Comparison of ENCODE assay signal across 17 cellular contexts in the genomic region with DNA sequence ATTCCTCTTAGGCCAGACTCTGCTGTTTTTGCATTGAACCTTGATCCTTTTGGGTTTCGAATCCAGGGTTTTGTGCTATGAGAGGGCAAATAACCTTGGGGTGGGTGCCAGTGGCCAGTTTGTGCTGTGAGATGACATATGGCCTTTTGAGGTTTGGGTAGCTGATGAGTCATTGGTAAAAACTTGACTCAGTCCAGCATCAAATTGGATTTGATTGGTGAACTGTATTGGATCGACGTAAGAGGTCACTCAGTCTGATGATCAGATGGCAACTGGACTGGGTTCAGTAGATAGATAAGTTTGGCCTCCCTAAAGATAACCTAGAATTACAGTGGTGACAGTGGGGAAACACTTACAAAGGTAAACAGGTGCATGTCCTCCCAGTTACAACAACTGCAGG. TPM values are rescaled to one million over a fixed set of nuclear protein-coding genes. Genes with fewer than 3 reads are reported as not detected.
"Had no signal": no experiment of that assay in that cellular context is flagged by ENCODE, and none has a peak within 500 bp of the region (broad histone marks: within the 10 kb centered on the region; RNA-seq: fewer than 3 reads in every experiment).

No MANE protein-coding gene starts in this region.

- H3K27ac Mint-ChIP-seq: activated CD4-positive, alpha-beta T cell treated with anti-CD3 and anti-CD28 coated beads, Interleukin-2, amount 10 ng/mL, durations not matched to agents 24 days and 14 days; dendritic cell treated with granulocyte-macrophage colony-stimulating factor and Interleukin-4, amounts not matched to agents 40 ng/mL and 50 ng/mL, for 4 days; immature natural killer cell; mesothelial cell of epicardium; neural progenitor cell; WTC11 had no signal

- H3K4me1 ChIP-seq: foreskin keratinocyte, neural progenitor cell, tibial nerve, vagina had no signal

- H3K36me3 Mint-ChIP-seq: immature natural killer cell, mesothelial cell of epicardium, neural progenitor cell had no signal

- H2AFZ ChIP-seq: neural progenitor cell had no signal

- ATAC-seq: foreskin keratinocyte, left cardiac atrium, lower lobe of right lung, WTC11 had no signal

- H3K27ac ChIP-seq: foreskin keratinocyte, lower lobe of right lung, neural progenitor cell, ovary, tibial nerve, vagina had no signal

- H3K9me3 Mint-ChIP-seq: activated CD4-positive, alpha-beta T cell treated with anti-CD3 and anti-CD28 coated beads, Interleukin-2, amount 10 ng/mL, durations not matched to agents 24 days and 14 days; dendritic cell treated with granulocyte-macrophage colony-stimulating factor and Interleukin-4, amounts not matched to agents 40 ng/mL and 50 ng/mL, for 4 days had no signal

- H3K4me1 Mint-ChIP-seq: activated CD4-positive, alpha-beta T cell treated with anti-CD3 and anti-CD28 coated beads, Interleukin-2, amount 10 ng/mL, durations not matched to agents 24 days and 14 days; immature natural killer cell; mesothelial cell of epicardium; neural progenitor cell; WTC11 had no signal

- H3K27me3 ChIP-seq: foreskin keratinocyte, neural progenitor cell, ovary, tibial nerve, vagina had no signal

- DNase-seq: activated CD4-positive, alpha-beta T cell treated with anti-CD3 and anti-CD28 coated beads, Interleukin-2, amount 10 ng/mL, durations not matched to agents 24 days and 14 days; activated naive CD4-positive, alpha-beta T cell treated with anti-CD3 and anti-CD28 coated beads, Interleukin-2, amount 50 U/mL, for 16 hours; central memory CD4-positive, alpha-beta T cell; erythroblast; foreskin keratinocyte; immature natural killer cell; left cardiac atrium; lower lobe of right lung; ovary; small intestine had no signal

- H3K9me3 ChIP-seq: lower lobe of right lung, ovary, tibial nerve, vagina had no signal

- H3K4me3 ChIP-seq: lower lobe of right lung, neural progenitor cell, ovary, tibial nerve, vagina had no signal

- H3K36me3 ChIP-seq: lower lobe of right lung, neural progenitor cell, ovary, tibial nerve, vagina had no signal

- H3K27me3 Mint-ChIP-seq: dendritic cell treated with granulocyte-macrophage colony-stimulating factor and Interleukin-4, amounts not matched to agents 40 ng/mL and 50 ng/mL, for 4 days had no signal

- H3K4me3 Mint-ChIP-seq: activated CD4-positive, alpha-beta T cell treated with anti-CD3 and anti-CD28 coated beads, Interleukin-2, amount 10 ng/mL, durations not matched to agents 24 days and 14 days; dendritic cell treated with granulocyte-macrophage colony-stimulating factor and Interleukin-4, amounts not matched to agents 40 ng/mL and 50 ng/mL, for 4 days; immature natural killer cell; mesothelial cell of epicardium; neural progenitor cell; WTC11 had no signal

RNA-seq across cellular contexts. Expression of a gene that starts 41.0 kb away (rescaled TPM):
- total RNA-seq: activated CD4-positive, alpha-beta T cell treated with anti-CD3 and anti-CD28 coated beads, Interleukin-2, amount 10 ng/mL, durations not matched to agents 24 days and 14 days; foreskin keratinocyte; left cardiac atrium; mesothelial cell of epicardium; ovary; subcutaneous adipose tissue; tibial nerve; vagina; WTC11 had no signal
- polyA plus RNA-seq: foreskin keratinocyte, immature natural killer cell, ovary, small intestine had no signal
